Comparison of ENCODE assay signal across 22 cellular contexts in genomic region chr19:48239582-48240141, GRCh38. TPM values are rescaled to one million over a fixed set of nuclear protein-coding genes. Genes with fewer than 3 reads are reported as not detected.
DNase-seq lines count a peak whose midpoint lies in the region; ATAC-seq, FAIRE-seq and TF ChIP-seq lines count a peak whose summit lies in the region.
"Had no signal": no experiment of that assay in that cellular context is flagged by ENCODE, and none has a peak within 500 bp of the region (broad histone marks: within the 10 kb centered on the region; RNA-seq: fewer than 3 reads in every experiment).

No MANE protein-coding gene starts in this region.

- TF ChIP-seq CTCF in epithelial cell of esophagus (IDR thresholded peaks at IDR 0.05; ENCODE audit: insufficient read depth, low read depth, low read length, missing control alignments) (no peak), CD14-positive monocyte (IDR thresholded peaks at IDR 0.05) (no peak)

- DNase-seq in activated naive CD4-positive, alpha-beta T cell treated with anti-CD3 and anti-CD28 coated beads, Interleukin-2, amount 50 U/mL, for 72 hours (ENCODE audit: low spot score in 2 of 2), result no peak
- DNase-seq in activated naive CD4-positive, alpha-beta T cell treated with anti-CD3 and anti-CD28 coated beads, Interleukin-2, amount 10 ng/mL, durations not matched to agents 7 days and 5 days, result no peak
- DNase-seq in epithelial cell of esophagus (ENCODE audit: low read depth) (peak; percentile 41), urothelium cell line (ENCODE audit: low spot score) (peak; percentile 14), frontal cortex (ENCODE audit: low spot score in 2 of 2) (no peak), CD14-positive monocyte (ENCODE audit: low spot score) (no peak)
- DNase-seq: Calu3; GF-D8; GOT3; hypothalamus; NCI-H146; NCI-H226; occipital lobe; SHP77; sigmoid colon; stimulated activated CD4-positive, alpha-beta T cell treated with anti-CD3 and anti-CD28 coated beads, Interleukin-2, amount 100 ng/mL, for 24 hours; substantia nigra had no signal

- CTCF ChIA-PET in activated naive CD4-positive, alpha-beta T cell treated with anti-CD3 and anti-CD28 coated beads, Interleukin-2, amount 10 ng/mL, durations not matched to agents 7 days and 5 days (lab: Charles Lee), result no interaction called here

- ATAC-seq in activated naive CD4-positive, alpha-beta T cell treated with anti-CD3 and anti-CD28 coated beads, Interleukin-2, amount 50 U/mL, for 72 hours, result no peak
- peak; percentile 44; the same call in 2 of the 3 replicates for ATAC-seq in SK-N-SH treated with all-trans-retinoic acid at 6 μM for 48 hours
- no peak for ATAC-seq in HG02642 (IDR thresholded peaks at IDR 0.05; ENCODE audit: poor library complexity, unreplicated experiment)

- FAIRE-seq in urothelium cell line (lab: Jason Lieb, UNC) (no peak), frontal cortex (lab: Jason Lieb, UNC) (no peak)
- FAIRE-seq: GM12892 had no signal

- peak overlapping the region; percentile 51 to 65 for H3K27ac Mint-ChIP-seq in activated naive CD4-positive, alpha-beta T cell treated with anti-CD3 and anti-CD28 coated beads, Interleukin-2, amount 50 U/mL, for 72 hours
- H3K27ac Mint-ChIP-seq in activated naive CD4-positive, alpha-beta T cell treated with anti-CD3 and anti-CD28 coated beads, Interleukin-2, amount 10 ng/mL, durations not matched to agents 7 days and 5 days, result no peak overlapping the region
- peak overlapping the region in 1 of 7 donors; percentile 60 for H3K27ac Mint-ChIP-seq in CD14-positive monocyte
- H3K27ac Mint-ChIP-seq: brain, mesothelial cell of epicardium had no signal

- no peak overlapping the region for H3K4me3 Mint-ChIP-seq in activated naive CD4-positive, alpha-beta T cell treated with anti-CD3 and anti-CD28 coated beads, Interleukin-2, amount 10 ng/mL, durations not matched to agents 7 days and 5 days
- no peak overlapping the region for H3K4me3 Mint-ChIP-seq in CD14-positive monocyte
- H3K4me3 Mint-ChIP-seq: brain, mesothelial cell of epicardium had no signal

- H3K4me3 ChIP-seq in epithelial cell of esophagus (ENCODE audit: low read length), result no peak overlapping the region
- H3K4me3 ChIP-seq: sigmoid colon had no signal

- no peaks in the 10 kb centered on the region for H3K9me3 Mint-ChIP-seq in activated naive CD4-positive, alpha-beta T cell treated with anti-CD3 and anti-CD28 coated beads, Interleukin-2, amount 50 U/mL, for 72 hours
- no peaks in the 10 kb centered on the region for H3K9me3 Mint-ChIP-seq in activated naive CD4-positive, alpha-beta T cell treated with anti-CD3 and anti-CD28 coated beads, Interleukin-2, amount 10 ng/mL, durations not matched to agents 7 days and 5 days
- H3K9me3 Mint-ChIP-seq in CD14-positive monocyte, result peaks cover 0 to 1% (median 0%) of the 10 kb centered on the region in 7 donors
- H3K9me3 Mint-ChIP-seq: brain, mesothelial cell of epicardium had no signal

- intact Hi-C loops in CD14-positive monocyte (cut with micrococcal nuclease), result no loop called here

- H3K27me3 Mint-ChIP-seq in activated naive CD4-positive, alpha-beta T cell treated with anti-CD3 and anti-CD28 coated beads, Interleukin-2, amount 10 ng/mL, durations not matched to agents 7 days and 5 days, result no peaks in the 10 kb centered on the region
- no peaks in the 10 kb centered on the region for H3K27me3 Mint-ChIP-seq in CD14-positive monocyte (ENCODE audit: low read depth in 3 of 3)
- H3K27me3 Mint-ChIP-seq: brain had no signal

- peaks cover 22 to 55% of the 10 kb centered on the region in 2 donors for H3K36me3 Mint-ChIP-seq in activated naive CD4-positive, alpha-beta T cell treated with anti-CD3 and anti-CD28 coated beads, Interleukin-2, amount 50 U/mL, for 72 hours
- H3K36me3 Mint-ChIP-seq in activated naive CD4-positive, alpha-beta T cell treated with anti-CD3 and anti-CD28 coated beads, Interleukin-2, amount 10 ng/mL, durations not matched to agents 7 days and 5 days, result peaks cover 66% of the 10 kb centered on the region
- H3K36me3 Mint-ChIP-seq in CD14-positive monocyte, result peaks cover 51 to 69% of the 10 kb centered on the region in 2 donors

- H3K4me1 Mint-ChIP-seq in activated naive CD4-positive, alpha-beta T cell treated with anti-CD3 and anti-CD28 coated beads, Interleukin-2, amount 10 ng/mL, durations not matched to agents 7 days and 5 days, result peaks cover 29% of the 10 kb centered on the region
- peaks cover 22% of the 10 kb centered on the region for H3K4me1 Mint-ChIP-seq in CD14-positive monocyte
- H3K4me1 Mint-ChIP-seq: brain had no signal

TF ChIP-seq in SK-N-SH treated with all-trans-retinoic acid at 6 μM for 48 hours, 23 proteins besides CTCF, POLR2A, EP300 and RAD21 (continues in another document):
- TF ChIP-seq, protein P1, sequence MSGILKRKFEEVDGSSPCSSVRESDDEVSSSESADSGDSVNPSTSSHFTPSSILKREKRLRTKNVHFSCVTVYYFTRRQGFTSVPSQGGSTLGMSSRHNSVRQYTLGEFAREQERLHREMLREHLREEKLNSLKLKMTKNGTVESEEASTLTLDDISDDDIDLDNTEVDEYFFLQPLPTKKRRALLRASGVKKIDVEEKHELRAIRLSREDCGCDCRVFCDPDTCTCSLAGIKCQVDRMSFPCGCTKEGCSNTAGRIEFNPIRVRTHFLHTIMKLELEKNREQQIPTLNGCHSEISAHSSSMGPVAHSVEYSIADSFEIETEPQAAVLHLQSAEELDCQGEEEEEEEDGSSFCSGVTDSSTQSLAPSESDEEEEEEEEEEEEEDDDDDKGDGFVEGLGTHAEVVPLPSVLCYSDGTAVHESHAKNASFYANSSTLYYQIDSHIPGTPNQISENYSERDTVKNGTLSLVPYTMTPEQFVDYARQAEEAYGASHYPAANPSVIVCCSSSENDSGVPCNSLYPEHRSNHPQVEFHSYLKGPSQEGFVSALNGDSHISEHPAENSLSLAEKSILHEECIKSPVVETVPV (CRISPR knock-in tag; IDR thresholded peaks at IDR 0.05), result no peak
- TF ChIP-seq GLIS3 (CRISPR knock-in tag; IDR thresholded peaks at IDR 0.05), result no peak
- no peak for TF ChIP-seq CSDC2 (CRISPR knock-in tag; IDR thresholded peaks at IDR 0.05)
- TF ChIP-seq PPARA (CRISPR knock-in tag; IDR thresholded peaks at IDR 0.05; ENCODE audit: borderline replicate concordance), result no peak
- TF ChIP-seq RARB (CRISPR knock-in tag; IDR thresholded peaks at IDR 0.05), result no peak
- no peak for TF ChIP-seq ESRRG (CRISPR knock-in tag; IDR thresholded peaks at IDR 0.05)
- no peak for TF ChIP-seq ZNF565 (CRISPR knock-in tag; conservative IDR thresholded peaks at IDR 0.05; ENCODE audit: low read depth)
- TF ChIP-seq OSR1 (CRISPR knock-in tag; IDR thresholded peaks at IDR 0.05), result no peak
- no peak for TF ChIP-seq TOX (CRISPR knock-in tag; IDR thresholded peaks at IDR 0.05; ENCODE audit: borderline replicate concordance)
- TF ChIP-seq ZFP30 (CRISPR knock-in tag; IDR thresholded peaks at IDR 0.05), result no peak
- TF ChIP-seq TCF4 (CRISPR knock-in tag; IDR thresholded peaks at IDR 0.05; ENCODE audit: borderline replicate concordance), result no peak
- TF ChIP-seq ARNTL (CRISPR knock-in tag; IDR thresholded peaks at IDR 0.05; ENCODE audit: borderline replicate concordance, low read depth), result no peak
- no peak for TF ChIP-seq PATZ1 (CRISPR knock-in tag; IDR thresholded peaks at IDR 0.05; ENCODE audit: borderline replicate concordance)
- TF ChIP-seq, protein P2, sequence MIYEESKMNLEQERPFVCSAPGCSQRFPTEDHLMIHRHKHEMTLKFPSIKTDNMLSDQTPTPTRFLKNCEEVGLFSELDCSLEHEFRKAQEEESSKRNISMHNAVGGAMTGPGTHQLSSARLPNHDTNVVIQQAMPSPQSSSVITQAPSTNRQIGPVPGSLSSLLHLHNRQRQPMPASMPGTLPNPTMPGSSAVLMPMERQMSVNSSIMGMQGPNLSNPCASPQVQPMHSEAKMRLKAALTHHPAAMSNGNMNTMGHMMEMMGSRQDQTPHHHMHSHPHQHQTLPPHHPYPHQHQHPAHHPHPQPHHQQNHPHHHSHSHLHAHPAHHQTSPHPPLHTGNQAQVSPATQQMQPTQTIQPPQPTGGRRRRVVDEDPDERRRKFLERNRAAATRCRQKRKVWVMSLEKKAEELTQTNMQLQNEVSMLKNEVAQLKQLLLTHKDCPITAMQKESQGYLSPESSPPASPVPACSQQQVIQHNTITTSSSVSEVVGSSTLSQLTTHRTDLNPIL (CRISPR knock-in tag; IDR thresholded peaks at IDR 0.05; ENCODE audit: low read depth), result no peak
- TF ChIP-seq ZC3H10 (CRISPR knock-in tag; IDR thresholded peaks at IDR 0.05), result no peak
- no peak for TF ChIP-seq ZNF8 (CRISPR knock-in tag; IDR thresholded peaks at IDR 0.05)
- TF ChIP-seq ZNF70 (CRISPR knock-in tag; IDR thresholded peaks at IDR 0.05), result no peak
- no peak for TF ChIP-seq ZFP3 (CRISPR knock-in tag; IDR thresholded peaks at IDR 0.05)

RNA-seq across cellular contexts. Expression of gene CARD8, which starts 16.1 kb away (rescaled TPM):
- total RNA-seq in activated naive CD4-positive, alpha-beta T cell treated with anti-CD3 and anti-CD28 coated beads, Interleukin-2, amount 50 U/mL, for 72 hours, result 100 to 1,000 TPM in 1 of 2 donors, 10 to 100 TPM in 1; 99.5 to 147 TPM
- total RNA-seq in frontal cortex, result 12.6 TPM
- 10 to 100 TPM; 76.4 to 90.9 TPM for polyA plus RNA-seq in CD14-positive monocyte

RNA-seq across cellular contexts. Expression of gene ZNF114, which starts 30.2 kb away (rescaled TPM):
- under 1 TPM in 1 of 2 donors, not detected in 1; 0.31 TPM for total RNA-seq in activated naive CD4-positive, alpha-beta T cell treated with anti-CD3 and anti-CD28 coated beads, Interleukin-2, amount 50 U/mL, for 72 hours
- 6.9 TPM for total RNA-seq in frontal cortex
- not detected for polyA plus RNA-seq in CD14-positive monocyte
- total RNA-seq: sigmoid colon had no signal

Comparison
In these comparisons a context has a peak if more than half of its experiments do, and no peak if none do; other contexts are left out.
1. DNase-seq: peak in epithelial cell of esophagus (single experiment) and urothelium cell line (single experiment); none in activated naive CD4-positive, alpha-beta T cell treated with anti-CD3 and anti-CD28 coated beads, Interleukin-2, amount 50 U/mL, for 72 hours (0 of 2), activated naive CD4-positive, alpha-beta T cell treated with anti-CD3 and anti-CD28 coated beads, Interleukin-2, amount 10 ng/mL, durations not matched to agents 7 days and 5 days (single experiment), frontal cortex (0 of 2) and CD14-positive monocyte (single experiment).